Comparison of ENCODE assay signal across 8 cellular contexts in the genomic region with DNA sequence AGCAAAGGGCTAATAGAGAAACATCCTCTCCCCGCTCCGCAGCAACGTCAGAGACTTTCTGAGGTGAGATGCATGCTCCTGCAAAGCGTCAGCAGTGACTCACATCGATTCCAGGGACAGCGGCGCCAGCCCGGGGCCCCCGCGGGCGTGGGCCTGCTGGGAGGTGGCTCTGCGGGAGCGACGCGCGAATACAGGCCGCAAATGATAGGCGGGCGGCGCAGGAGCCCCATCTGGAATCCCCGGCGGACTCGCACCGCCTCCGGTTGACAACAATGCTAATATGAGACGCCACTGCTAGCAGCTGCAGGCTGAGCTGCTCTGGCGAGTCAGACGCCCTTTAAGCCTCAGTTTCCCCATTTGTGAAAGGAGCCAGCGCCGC. TPM values are rescaled to one million over a fixed set of nuclear protein-coding genes. Genes with fewer than 3 reads are reported as not detected.
DNase-seq lines count a peak whose midpoint lies in the region; ATAC-seq and TF ChIP-seq lines count a peak whose summit lies in the region.

No MANE protein-coding gene starts in this region.

- peaks cover 22% of the 10 kb centered on the region for H3K36me3 Mint-ChIP-seq in T-helper 2 cell treated with Interferon-gamma antibody and Interleukin-4, amounts not matched to agents 5 μg/mL and 100 μg/mL, for 36 hours (ENCODE audit: low read depth)

- in situ Hi-C loops in gastrocnemius medialis (cut with MboI; ENCODE audit: low sequenced_read_pairs in 4 of 4), result loop anchor here in 1 of 4 donors (25.0 kb wide), 1 partner anchor 252 kb away; a partner anchor contains a TSS

- H3K27me3 ChIP-seq in ascending aorta (no peaks in the 10 kb centered on the region), iPS DF 6.9 (ENCODE audit: control insufficient read depth, insufficient read depth, low read length) (no peaks in the 10 kb centered on the region), gastrocnemius medialis (no peaks in the 10 kb centered on the region)

- peaks cover 4 to 8% of the 10 kb centered on the region in 2 donors for H3K36me3 ChIP-seq in ascending aorta
- peaks cover 10% of the 10 kb centered on the region; the same call in 1 of the 2 replicates for H3K36me3 ChIP-seq in iPS DF 6.9 (ENCODE audit: control insufficient read depth, insufficient read depth, low read length)
- peaks cover 0 to 39% of the 10 kb centered on the region in 2 donors for H3K36me3 ChIP-seq in gastrocnemius medialis

- no peaks in the 10 kb centered on the region for H3K27me3 Mint-ChIP-seq in T-helper 2 cell treated with Interferon-gamma antibody and Interleukin-4, amounts not matched to agents 5 μg/mL and 100 μg/mL, for 36 hours (ENCODE audit: low read depth)

- peak overlapping the region; percentile 74 for H3K4me3 ChIP-seq in Jurkat, Clone E6-1 (ENCODE audit: low read length)
- peak overlapping the region; percentile 69 to 99 for H3K4me3 ChIP-seq in ascending aorta
- H3K4me3 ChIP-seq in iPS DF 6.9 (ENCODE audit: low read length), result peak overlapping the region; percentile 78
- peak overlapping the region; percentile 81 to 99 (median 86) for H3K4me3 ChIP-seq in gastrocnemius medialis

- TF ChIP-seq CTCF in ascending aorta (IDR thresholded peaks at IDR 0.05) (no peak), gastrocnemius medialis (IDR thresholded peaks at IDR 0.05 in 4 of 5, conservative IDR thresholded peaks at IDR 0.05 in 1 of 5) (no peak)

- no CpG with 5 or more reads among the region's 30 CpGs for WGBS in iPS DF 6.9 (ENCODE audit: insufficient coverage, insufficient read length)

- peak overlapping the region; percentile 77 to 78 for H3K27ac ChIP-seq in ascending aorta
- H3K27ac ChIP-seq in iPS DF 6.9 (ENCODE audit: low read length), result no peak overlapping the region
- H3K27ac ChIP-seq in gastrocnemius medialis, result peak overlapping the region; percentile 88 to 94 (median 91)

- DNase-seq in AG08395 (ENCODE audit: low spot score) (peak; percentile 92), ascending aorta (ENCODE audit: low spot score in 2 of 2) (peak; percentile 22 to 79), iPS DF 6.9 (ENCODE audit: low read depth, low spot score) (no peak), gastrocnemius medialis (peak in 1 of 2 donors; percentile 34)
- no peak for DNase-seq in Jurkat, Clone E6-1 (ENCODE audit: low read depth, low spot score)
- peak; percentile 95 for DNase-seq in T-helper 2 cell treated with Interferon-gamma antibody and Interleukin-4, amounts not matched to agents 5 μg/mL and 100 μg/mL, for 36 hours (ENCODE audit: low spot score)

- peak overlapping the region; percentile 96 for H3K27ac Mint-ChIP-seq in T-helper 2 cell treated with Interferon-gamma antibody and Interleukin-4, amounts not matched to agents 5 μg/mL and 100 μg/mL, for 36 hours

- intact Hi-C loops in ascending aorta (cut with DNase I) (loop anchor here (5.0 kb wide), 3 partner anchors 82 to 237 kb away; a partner anchor contains a TSS), gastrocnemius medialis (cut with DNase I; ENCODE audit: low total_unique reads) (loop anchor here (5.0 to 10.0 kb wide), 2 partner anchors 42 to 799 kb away; no protein-coding TSS in a partner anchor)

- H3K9me3 Mint-ChIP-seq in T-helper 2 cell treated with Interferon-gamma antibody and Interleukin-4, amounts not matched to agents 5 μg/mL and 100 μg/mL, for 36 hours, result no peaks in the 10 kb centered on the region

- H3K9me3 ChIP-seq in ascending aorta (no peaks in the 10 kb centered on the region), iPS DF 6.9 (ENCODE audit: control insufficient read depth, insufficient read depth, low read length) (no peaks in the 10 kb centered on the region), gastrocnemius medialis (no peaks in the 10 kb centered on the region)

- TF ChIP-seq POLR2A in gastrocnemius medialis (IDR thresholded peaks at IDR 0.05), result no peak

- peak overlapping the region; percentile 96 for H3K4me3 Mint-ChIP-seq in T-helper 2 cell treated with Interferon-gamma antibody and Interleukin-4, amounts not matched to agents 5 μg/mL and 100 μg/mL, for 36 hours

- H3K4me1 ChIP-seq in ascending aorta (peaks cover 3 to 24% of the 10 kb centered on the region in 2 donors), iPS DF 6.9 (ENCODE audit: control insufficient read depth, insufficient read depth, low read length) (peaks cover 3% of the 10 kb centered on the region; the same call in 1 of the 2 replicates), gastrocnemius medialis (peaks cover 14% of the 10 kb centered on the region in 2 donors)

- ATAC-seq in GM19395 (IDR thresholded peaks at IDR 0.05; ENCODE audit: unreplicated experiment), result peak; percentile 11
- ATAC-seq in gastrocnemius medialis, result peak; percentile 5 to 27
- no peak for ATAC-seq in HG02884 (IDR thresholded peaks at IDR 0.05; ENCODE audit: unreplicated experiment)

- peaks cover 19% of the 10 kb centered on the region for H3K4me1 Mint-ChIP-seq in T-helper 2 cell treated with Interferon-gamma antibody and Interleukin-4, amounts not matched to agents 5 μg/mL and 100 μg/mL, for 36 hours (ENCODE audit: low read depth)

RNA-seq across cellular contexts. Expression of a gene that starts 0.6 kb away (rescaled TPM):
- polyA plus RNA-seq in Jurkat, Clone E6-1 (2012; ENCODE audit: insufficient read depth, insufficient read length), result 91.4 TPM
- 49.8 TPM for total RNA-seq in ascending aorta
- total RNA-seq in gastrocnemius medialis, result 10 to 100 TPM; 31.4 to 75.2 (median 52.1) TPM

RNA-seq across cellular contexts. Expression of a gene that starts 15.9 kb away (rescaled TPM):
- polyA plus RNA-seq in Jurkat, Clone E6-1 (2012; ENCODE audit: insufficient read depth, insufficient read length), result 39.9 TPM
- total RNA-seq in ascending aorta (54.9 TPM), gastrocnemius medialis (10 to 100 TPM; 17.0 to 22.6 (median 20.5) TPM)

RNA-seq across cellular contexts. Expression of a gene that starts 44.7 kb away (rescaled TPM):
- polyA plus RNA-seq in Jurkat, Clone E6-1 (2012; ENCODE audit: insufficient read depth, insufficient read length), result not detected
- not detected for total RNA-seq in ascending aorta
- total RNA-seq in gastrocnemius medialis, result 1 to 10 TPM in 1 of 4 donors, under 1 TPM in 1, not detected in 2; 0.73 to 1.3 TPM

Comparison
In these comparisons a context has a peak if more than half of its experiments do, and no peak if none do; other contexts are left out.
1. DNase-seq: peak in AG08395 (single experiment), T-helper 2 cell treated with Interferon-gamma antibody and Interleukin-4, amounts not matched to agents 5 μg/mL and 100 μg/mL, for 36 hours (single experiment) and ascending aorta (2 of 2); none in Jurkat, Clone E6-1 (single experiment) and iPS DF 6.9 (single experiment).
2. Peak in every context shown above with its lines, with median percentiles within 50 percentile points of each other: H3K4me3 ChIP-seq.